In the genomic region with DNA sequence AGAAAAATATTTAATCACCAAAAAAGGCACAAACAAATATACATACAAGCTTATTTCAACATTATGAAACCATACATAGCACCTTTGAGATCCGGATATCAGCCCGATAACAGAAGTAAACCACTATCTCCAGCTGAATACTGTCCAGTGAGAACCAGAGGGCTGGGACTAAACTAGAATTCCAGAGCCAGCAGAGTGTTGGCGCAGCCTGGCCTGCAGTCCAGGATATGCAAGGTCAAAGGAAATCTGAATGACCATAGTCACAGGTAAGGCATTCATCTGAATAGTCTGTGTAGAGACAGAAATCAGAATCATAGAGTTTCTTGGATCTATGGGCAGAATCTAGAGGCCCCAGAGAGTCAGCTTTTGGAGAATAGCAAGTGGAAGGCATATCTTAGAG, we compare ENCODE assay signal across 28 cellular contexts. TPM values are rescaled to one million over a fixed set of nuclear protein-coding genes. Genes with fewer than 3 reads are reported as not detected.
"Had no signal": no experiment of that assay in that cellular context is flagged by ENCODE, and none has a peak within 500 bp of the region (broad histone marks: within the 10 kb centered on the region; RNA-seq: fewer than 3 reads in every experiment).

No MANE protein-coding gene starts in this region.

- DNase-seq: colonic mucosa; cortex of kidney; effector CD8-positive, alpha-beta T cell; effector memory CD8-positive, alpha-beta T cell; endodermal cell; erythroblast; esophagus squamous epithelium; foreskin fibroblast; foreskin melanocyte; gastrocnemius medialis; glutamatergic neuron; head of caudate nucleus; heart right ventricle; hippocampal formation; left colon; left lung; left ventricle myocardium superior; lower lobe of right lung; mesendoderm; midbrain; naive thymus-derived CD4-positive, alpha-beta T cell had no signal

- H3K27me3 ChIP-seq: colonic mucosa, esophagus squamous epithelium, gastrocnemius medialis, heart right ventricle, left lung had no signal

- H3K9me3 ChIP-seq: colonic mucosa, esophagus squamous epithelium, gastrocnemius medialis, lower lobe of right lung had no signal

- H3K4me3 ChIP-seq: colonic mucosa, esophagus squamous epithelium, gastrocnemius medialis, heart right ventricle, left lung, lower lobe of right lung had no signal

- FAIRE-seq: endometrium, islet of Langerhans, keratinocyte had no signal

- H3K9me3 Mint-ChIP-seq: dendritic cell treated with granulocyte-macrophage colony-stimulating factor and Interleukin-4, amounts not matched to agents 40 ng/mL and 50 ng/mL, for 4 days; effector memory CD8-positive, alpha-beta T cell; memory B cell had no signal

- H3K27me3 Mint-ChIP-seq: dendritic cell treated with granulocyte-macrophage colony-stimulating factor and Interleukin-4, amounts not matched to agents 40 ng/mL and 50 ng/mL, for 4 days; effector memory CD8-positive, alpha-beta T cell; memory B cell; naive thymus-derived CD4-positive, alpha-beta T cell had no signal

- ATAC-seq: effector memory CD8-positive, alpha-beta T cell; esophagus mucosa; gastrocnemius medialis; heart right ventricle; left colon; left lung; left ventricle myocardium superior; lower lobe of right lung; naive thymus-derived CD4-positive, alpha-beta T cell had no signal

- H3K27ac ChIP-seq: colonic mucosa, epithelial cell of prostate, esophagus squamous epithelium, gastrocnemius medialis, heart right ventricle, left lung, lower lobe of right lung had no signal

- H3K4me3 Mint-ChIP-seq: dendritic cell treated with granulocyte-macrophage colony-stimulating factor and Interleukin-4, amounts not matched to agents 40 ng/mL and 50 ng/mL, for 4 days; effector memory CD8-positive, alpha-beta T cell; endodermal cell; memory B cell; naive thymus-derived CD4-positive, alpha-beta T cell had no signal

- H3K36me3 Mint-ChIP-seq: memory B cell; naive thymus-derived CD4-positive, alpha-beta T cell had no signal

- H3K4me1 Mint-ChIP-seq: endodermal cell, memory B cell had no signal

- H3K27ac Mint-ChIP-seq: dendritic cell treated with granulocyte-macrophage colony-stimulating factor and Interleukin-4, amounts not matched to agents 40 ng/mL and 50 ng/mL, for 4 days; effector memory CD8-positive, alpha-beta T cell; endodermal cell; memory B cell had no signal

- H3K4me1 ChIP-seq: colonic mucosa, esophagus squamous epithelium, gastrocnemius medialis, heart right ventricle, left lung, lower lobe of right lung had no signal

- H3K36me3 ChIP-seq: colonic mucosa, esophagus squamous epithelium, gastrocnemius medialis, heart right ventricle, left lung, lower lobe of right lung had no signal

RNA-seq across cellular contexts. Expression of gene TP63, which starts 32.7 kb away (rescaled TPM):
- total RNA-seq: colonic mucosa, endodermal cell had no signal
